In genomic region chr6:7589949-7590917, GRCh38 we compare ENCODE assay signal across 1 cellular context.
TF ChIP-seq lines count a peak whose summit lies in the region.

SNRNP48 (plus strand) TSS chr6:7590198; CDS start chr6:7590258, 60 bp downstream.

TF ChIP-seq in GM12878, 131 proteins besides CTCF, POLR2A, EP300 and RAD21 (continued from another document and continues in another):
- peak; percentile 77 for TF ChIP-seq E2F4 (IDR thresholded peaks at IDR 0.05; ENCODE audit: low read depth, low read length)
- no peak for TF ChIP-seq ESRRA (IDR thresholded peaks at IDR 0.05; ENCODE audit: low read length)
- no peak for TF ChIP-seq CREM (IDR thresholded peaks at IDR 0.05; ENCODE audit: low read depth)
- peak; percentile 64; the same call in 1 of the 2 replicates for TF ChIP-seq SIN3A (IDR thresholded peaks at IDR 0.05; ENCODE audit: low read depth, low read length)
- TF ChIP-seq PAX5 (IDR thresholded peaks at IDR 0.05; ENCODE audit: borderline replicate concordance, low read depth, low read length), result no peak
- no peak for TF ChIP-seq CEBPB (IDR thresholded peaks at IDR 0.05; ENCODE audit: borderline replicate concordance in 1 of 2, low read depth in 2 of 2, low read length in 2 of 2)
- no peak for TF ChIP-seq CHD4 (IDR thresholded peaks at IDR 0.05)
- no peak for TF ChIP-seq SRF (IDR thresholded peaks at IDR 0.05; ENCODE audit: low read depth in 2 of 2, low read length in 2 of 2)
- no peak for TF ChIP-seq RFX5 (IDR thresholded peaks at IDR 0.05; ENCODE audit: low read depth, low read length)
- TF ChIP-seq ATF2 (IDR thresholded peaks at IDR 0.05; ENCODE audit: low read length), result no peak
- no peak for TF ChIP-seq ZNF217 (IDR thresholded peaks at IDR 0.05)
- TF ChIP-seq ZBTB33 (IDR thresholded peaks at IDR 0.05), result no peak
- no peak for TF ChIP-seq NBN (IDR thresholded peaks at IDR 0.05)
- no peak; the same call in 1 of the 2 replicates for TF ChIP-seq LARP7 (IDR thresholded peaks at IDR 0.05)
- TF ChIP-seq TCF3 (IDR thresholded peaks at IDR 0.05; ENCODE audit: borderline replicate concordance, insufficient read depth, low read depth, low read length), result no peak
- peak; percentile 66; the same call in 1 of the 2 replicates for TF ChIP-seq SPI1 (IDR thresholded peaks at IDR 0.05; ENCODE audit: borderline replicate concordance, insufficient read depth, low read depth, low read length)
- TF ChIP-seq PML (IDR thresholded peaks at IDR 0.05; ENCODE audit: low read length), result peak; percentile 75; the same call in 1 of the 2 replicates
- TF ChIP-seq MXI1 (IDR thresholded peaks at IDR 0.05; ENCODE audit: low read depth, low read length), result no peak; the same call in 1 of the 2 replicates
- no peak for TF ChIP-seq SMAD1 (IDR thresholded peaks at IDR 0.05; ENCODE audit: low read depth, partially characterized antibody)
- TF ChIP-seq POLR2AphosphoS5 (IDR thresholded peaks at IDR 0.05; ENCODE audit: low read length), result peak; percentile 84
- TF ChIP-seq ATF3 (IDR thresholded peaks at IDR 0.05; ENCODE audit: borderline replicate concordance, extremely low read depth, low read depth, low read length), result peak; percentile 84; the same call in 1 of the 2 replicates
- TF ChIP-seq HDGF (IDR thresholded peaks at IDR 0.05), result no peak
- no peak for TF ChIP-seq GABPA (IDR thresholded peaks at IDR 0.05; ENCODE audit: low read depth)
- no peak for TF ChIP-seq MTA3 (IDR thresholded peaks at IDR 0.05; ENCODE audit: borderline replicate concordance, low read length)
- TF ChIP-seq SMC3 (IDR thresholded peaks at IDR 0.05; ENCODE audit: borderline replicate concordance, low read length), result no peak
- no peak for TF ChIP-seq BCLAF1 (IDR thresholded peaks at IDR 0.05)
- no peak for TF ChIP-seq EED (IDR thresholded peaks at IDR 0.05; ENCODE audit: low read depth)
- TF ChIP-seq ZNF622 (IDR thresholded peaks at IDR 0.05), result no peak
- TF ChIP-seq HSF1 (IDR thresholded peaks at IDR 0.05; ENCODE audit: low read depth, low read length), result no peak
- peak; percentile 79; the same call in 1 of the 2 replicates for TF ChIP-seq CBFB (IDR thresholded peaks at IDR 0.05; ENCODE audit: low read depth)
- TF ChIP-seq SMARCA5 (IDR thresholded peaks at IDR 0.05), result no peak
- TF ChIP-seq GATAD2B (conservative IDR thresholded peaks at IDR 0.05; ENCODE audit: low read depth), result peak; percentile 59; the same call in 1 of the 2 replicates
- no peak for TF ChIP-seq CBX5 (IDR thresholded peaks at IDR 0.05; ENCODE audit: low read depth)
- TF ChIP-seq TAF1 (IDR thresholded peaks at IDR 0.05; ENCODE audit: borderline replicate concordance, low read depth, low read length), result peak; percentile 76; the same call in 1 of the 2 replicates
- TF ChIP-seq ETV6 (conservative IDR thresholded peaks at IDR 0.05 in 1 of 2, IDR thresholded peaks at IDR 0.05 in 1 of 2; ENCODE audit: borderline replicate concordance in 1 of 2, low read depth in 1 of 2), result no peak
- peak; percentile 92 for TF ChIP-seq USF1 (IDR thresholded peaks at IDR 0.05; ENCODE audit: borderline replicate concordance, extremely low read length, insufficient read depth, low read depth, low read length)
- TF ChIP-seq TCF12 (IDR thresholded peaks at IDR 0.05; ENCODE audit: low read depth, low read length), result peak; percentile 21; the same call in 1 of the 2 replicates
- TF ChIP-seq NFYA (IDR thresholded peaks at IDR 0.05; ENCODE audit: borderline replicate concordance, low read depth, low read length), result no peak; the same call in 1 of the 2 replicates
- no peak for TF ChIP-seq ZNF384 (IDR thresholded peaks at IDR 0.05; ENCODE audit: borderline replicate concordance, low read depth, low read length)
- TF ChIP-seq E4F1 (IDR thresholded peaks at IDR 0.05; ENCODE audit: borderline replicate concordance, partially characterized antibody), result no peak
- no peak for TF ChIP-seq EZH2 (IDR thresholded peaks at IDR 0.05; ENCODE audit: borderline replicate concordance, control insufficient read depth, low read depth, low read length)
- no peak for TF ChIP-seq ZBTB11 (CRISPR knock-in tag; IDR thresholded peaks at IDR 0.05)
- TF ChIP-seq KDM1A (IDR thresholded peaks at IDR 0.05; ENCODE audit: borderline replicate concordance), result no peak
- TF ChIP-seq PKNOX1 (IDR thresholded peaks at IDR 0.05), result no peak; the same call in 1 of the 2 replicates
- TF ChIP-seq MAX (IDR thresholded peaks at IDR 0.05; ENCODE audit: low read depth, low read length), result peak; percentile 92
- TF ChIP-seq BMI1 (IDR thresholded peaks at IDR 0.05; ENCODE audit: borderline replicate concordance), result no peak
- peak; percentile 48; the same call in 1 of the 2 replicates for TF ChIP-seq BACH1 (IDR thresholded peaks at IDR 0.05; ENCODE audit: borderline replicate concordance)
- TF ChIP-seq YBX1 (IDR thresholded peaks at IDR 0.05), result no peak
- TF ChIP-seq SMAD5 (IDR thresholded peaks at IDR 0.05; ENCODE audit: low read depth), result peak; percentile 80
